2 cellular contexts compared by ENCODE assay signal in genomic region chr3:158108596-158108995, GRCh38.
A peak's percentile ranks its signal among the peaks of the same experiment; 100 is the strongest.
TF ChIP-seq lines count a peak whose summit lies in the region.

No MANE protein-coding gene starts in this region.

TF ChIP-seq in HepG2, 621 proteins besides CTCF, POLR2A, EP300 and RAD21:
- TF ChIP-seq ZNF335 (CRISPR knock-in tag; IDR thresholded peaks at IDR 0.05) (no peak), TFE3 (CRISPR knock-in tag; IDR thresholded peaks at IDR 0.05) (no peak), CEBPB (IDR thresholded peaks at IDR 0.05; ENCODE audit: borderline replicate concordance, low read depth, low read length) (peak; percentile 66; the same call in 1 of the 2 replicates), ZNF232 (CRISPR knock-in tag; IDR thresholded peaks at IDR 0.05; ENCODE audit: borderline replicate concordance) (no peak), REXO4 (CRISPR knock-in tag; IDR thresholded peaks at IDR 0.05; ENCODE audit: borderline replicate concordance) (no peak)

TF ChIP-seq in K562, 482 proteins besides CTCF, POLR2A, EP300 and RAD21:
- TF ChIP-seq PBX2 (CRISPR knock-in tag; IDR thresholded peaks at IDR 0.05; ENCODE audit: low read depth): no peak
- TF ChIP-seq PBX2 (tag; conservative IDR thresholded peaks at IDR 0.05; ENCODE audit: low read depth): 0 out of 2 replicates have a peak, but pooled peaks have one; percentile 24
- 0 out of 2 replicates have a peak, but pooled peaks have one; percentile 19 for TF ChIP-seq TEAD4 (IDR thresholded peaks at IDR 0.05; ENCODE audit: low read length)
- TF ChIP-seq TEAD4 (CRISPR knock-in tag; IDR thresholded peaks at IDR 0.05; ENCODE audit: borderline replicate concordance): no peak
- TF ChIP-seq ATF3 (IDR thresholded peaks at IDR 0.05): 0 out of 2 replicates have a peak, but pooled peaks have one; percentile 12
- TF ChIP-seq ATF3 (CRISPR knock-in tag; conservative IDR thresholded peaks at IDR 0.05): no peak
- TF ChIP-seq MLLT1 (IDR thresholded peaks at IDR 0.05): no peak
- no peak for TF ChIP-seq ARID2 (IDR thresholded peaks at IDR 0.05)
- 0 out of 2 replicates have a peak, but pooled peaks have one; percentile 4 for TF ChIP-seq NFIC (IDR thresholded peaks at IDR 0.05)
- no peak for TF ChIP-seq CEBPG (CRISPR knock-in tag; IDR thresholded peaks at IDR 0.05)
- TF ChIP-seq CEBPG (tag; conservative IDR thresholded peaks at IDR 0.05 in 1 of 2, IDR thresholded peaks at IDR 0.05 in 1 of 2): peak; percentile 71 to 83
- TF ChIP-seq CEBPB (tag; IDR thresholded peaks at IDR 0.05): peak; percentile 89
- TF ChIP-seq, protein P1, sequence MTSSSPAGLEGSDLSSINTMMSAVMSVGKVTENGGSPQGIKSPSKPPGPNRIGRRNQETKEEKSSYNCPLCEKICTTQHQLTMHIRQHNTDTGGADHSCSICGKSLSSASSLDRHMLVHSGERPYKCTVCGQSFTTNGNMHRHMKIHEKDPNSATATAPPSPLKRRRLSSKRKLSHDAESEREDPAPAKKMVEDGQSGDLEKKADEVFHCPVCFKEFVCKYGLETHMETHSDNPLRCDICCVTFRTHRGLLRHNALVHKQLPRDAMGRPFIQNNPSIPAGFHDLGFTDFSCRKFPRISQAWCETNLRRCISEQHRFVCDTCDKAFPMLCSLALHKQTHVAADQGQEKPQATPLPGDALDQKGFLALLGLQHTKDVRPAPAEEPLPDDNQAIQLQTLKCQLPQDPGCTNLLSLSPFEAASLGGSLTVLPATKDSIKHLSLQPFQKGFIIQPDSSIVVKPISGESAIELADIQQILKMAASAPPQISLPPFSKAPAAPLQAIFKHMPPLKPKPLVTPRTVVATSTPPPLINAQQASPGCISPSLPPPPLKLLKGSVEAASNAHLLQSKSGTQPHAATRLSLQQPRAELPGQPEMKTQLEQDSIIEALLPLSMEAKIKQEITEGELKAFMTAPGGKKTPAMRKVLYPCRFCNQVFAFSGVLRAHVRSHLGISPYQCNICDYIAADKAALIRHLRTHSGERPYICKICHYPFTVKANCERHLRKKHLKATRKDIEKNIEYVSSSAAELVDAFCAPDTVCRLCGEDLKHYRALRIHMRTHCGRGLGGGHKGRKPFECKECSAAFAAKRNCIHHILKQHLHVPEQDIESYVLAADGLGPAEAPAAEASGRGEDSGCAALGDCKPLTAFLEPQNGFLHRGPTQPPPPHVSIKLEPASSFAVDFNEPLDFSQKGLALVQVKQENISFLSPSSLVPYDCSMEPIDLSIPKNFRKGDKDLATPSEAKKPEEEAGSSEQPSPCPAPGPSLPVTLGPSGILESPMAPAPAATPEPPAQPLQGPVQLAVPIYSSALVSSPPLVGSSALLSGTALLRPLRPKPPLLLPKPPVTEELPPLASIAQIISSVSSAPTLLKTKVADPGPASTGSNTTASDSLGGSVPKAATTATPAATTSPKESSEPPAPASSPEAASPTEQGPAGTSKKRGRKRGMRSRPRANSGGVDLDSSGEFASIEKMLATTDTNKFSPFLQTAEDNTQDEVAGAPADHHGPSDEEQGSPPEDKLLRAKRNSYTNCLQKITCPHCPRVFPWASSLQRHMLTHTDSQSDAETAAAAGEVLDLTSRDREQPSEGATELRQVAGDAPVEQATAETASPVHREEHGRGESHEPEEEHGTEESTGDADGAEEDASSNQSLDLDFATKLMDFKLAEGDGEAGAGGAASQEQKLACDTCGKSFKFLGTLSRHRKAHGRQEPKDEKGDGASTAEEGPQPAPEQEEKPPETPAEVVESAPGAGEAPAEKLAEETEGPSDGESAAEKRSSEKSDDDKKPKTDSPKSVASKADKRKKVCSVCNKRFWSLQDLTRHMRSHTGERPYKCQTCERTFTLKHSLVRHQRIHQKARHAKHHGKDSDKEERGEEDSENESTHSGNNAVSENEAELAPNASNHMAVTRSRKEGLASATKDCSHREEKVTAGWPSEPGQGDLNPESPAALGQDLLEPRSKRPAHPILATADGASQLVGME (CRISPR knock-in tag; IDR thresholded peaks at IDR 0.05): no peak
- TF ChIP-seq KDM1A (IDR thresholded peaks at IDR 0.05): peak; percentile 42 to 56; a peak in 2 of 4 replicates
- peak; percentile 34; the same call in 1 of the 2 replicates for TF ChIP-seq CBFA2T3 (IDR thresholded peaks at IDR 0.05)
- 0 out of 2 replicates have a peak, but pooled peaks have one; percentile 18 for TF ChIP-seq SOX6 (IDR thresholded peaks at IDR 0.05)
- peak; percentile 71 for TF ChIP-seq MEIS2 (IDR thresholded peaks at IDR 0.05; ENCODE audit: partially characterized antibody)
